21 cellular contexts compared by ENCODE assay signal in genomic region chr13:51668580-51669195, GRCh38.
DNase-seq lines count a peak whose midpoint lies in the region; ATAC-seq, FAIRE-seq and TF ChIP-seq lines count a peak whose summit lies in the region.
"Had no signal": no experiment of that assay in that cellular context is flagged by ENCODE, and none has a peak within 500 bp of the region (broad histone marks: within the 10 kb centered on the region; RNA-seq: fewer than 3 reads in every experiment).

No MANE protein-coding gene starts in this region.

- H3K36me3 Mint-ChIP-seq in progenitor cell of endocrine pancreas (ENCODE audit: insufficient read depth) = peaks cover 12% of the 10 kb centered on the region
- no peaks in the 10 kb centered on the region for H3K36me3 Mint-ChIP-seq in T-helper 2 cell treated with Interferon-gamma antibody and Interleukin-4, amounts not matched to agents 5 μg/mL and 100 μg/mL, for 36 hours (ENCODE audit: low read depth)

- H3K27me3 ChIP-seq in endocrine pancreas (ENCODE audit: control insufficient read depth, insufficient read depth, low read length) (no peaks in the 10 kb centered on the region), dorsolateral prefrontal cortex (no peaks in the 10 kb centered on the region)
- H3K27me3 ChIP-seq: SJSA1 had no signal

- peak overlapping the region; percentile 79 for H3K27ac Mint-ChIP-seq in progenitor cell of endocrine pancreas
- H3K27ac Mint-ChIP-seq in T-helper 2 cell treated with Interferon-gamma antibody and Interleukin-4, amounts not matched to agents 5 μg/mL and 100 μg/mL, for 36 hours = no peak overlapping the region
- H3K27ac Mint-ChIP-seq: B cell had no signal

- no peaks in the 10 kb centered on the region for H3K36me3 ChIP-seq in endocrine pancreas (ENCODE audit: control insufficient read depth, insufficient read depth, low read length)

- no peak overlapping the region for H3K4me3 Mint-ChIP-seq in progenitor cell of endocrine pancreas (ENCODE audit: low read depth)
- H3K4me3 Mint-ChIP-seq in T-helper 2 cell treated with Interferon-gamma antibody and Interleukin-4, amounts not matched to agents 5 μg/mL and 100 μg/mL, for 36 hours = no peak overlapping the region
- H3K4me3 Mint-ChIP-seq: B cell, H9 had no signal

- peak; percentile 46 for FAIRE-seq in D721Med (lab: Jason Lieb, UNC)
- FAIRE-seq: RCC 7860 had no signal

- TF ChIP-seq CTCF in D721Med (IDR thresholded peaks at IDR 0.05; ENCODE audit: insufficient read depth, missing control alignments) (no peak), progenitor cell of endocrine pancreas (IDR thresholded peaks at IDR 0.05; ENCODE audit: unreplicated experiment) (no peak), dorsolateral prefrontal cortex (IDR thresholded peaks at IDR 0.05 in 54 of 56, conservative IDR thresholded peaks at IDR 0.05 in 2 of 56; ENCODE audit: low read depth in 1 of 56, partially characterized antibody in 56 of 56) (no peak)

- intact Hi-C loops in dorsolateral prefrontal cortex (cut with DNase I) = no loop called here

- H3K27ac ChIP-seq in dorsolateral prefrontal cortex = peak overlapping the region in 3 of 59 donors; percentile 5 to 47 (median 22)
- H3K27ac ChIP-seq: KMS-11, SJSA1 had no signal

- ATAC-seq in left lobe of liver (peak; percentile 80), GM18870 (IDR thresholded peaks at IDR 0.05; ENCODE audit: unreplicated experiment) (no peak)

- no peaks in the 10 kb centered on the region for H3K9me3 ChIP-seq in endocrine pancreas (ENCODE audit: control insufficient read depth, low read length)
- H3K9me3 ChIP-seq: SJSA1 had no signal

- peaks cover 21% of the 10 kb centered on the region for H3K4me1 ChIP-seq in endocrine pancreas (ENCODE audit: control insufficient read depth, insufficient read depth, low read length)

- H3K4me1 Mint-ChIP-seq in progenitor cell of endocrine pancreas (ENCODE audit: low read depth) = peaks cover 17% of the 10 kb centered on the region
- H3K4me1 Mint-ChIP-seq in T-helper 2 cell treated with Interferon-gamma antibody and Interleukin-4, amounts not matched to agents 5 μg/mL and 100 μg/mL, for 36 hours (ENCODE audit: low read depth) = peaks cover 4% of the 10 kb centered on the region

- peak overlapping the region; percentile 18 for H3K4me3 ChIP-seq in endocrine pancreas (ENCODE audit: control insufficient read depth, insufficient read depth, low read length)
- no peak overlapping the region for H3K4me3 ChIP-seq in dorsolateral prefrontal cortex
- H3K4me3 ChIP-seq: SJSA1 had no signal

- H3K9ac ChIP-seq in endocrine pancreas (ENCODE audit: control insufficient read depth, insufficient read depth, low read length) = no peak overlapping the region
- H3K9ac ChIP-seq: KMS-11 had no signal

- DNase-seq in D721Med (ENCODE audit: insufficient read length, low spot score) (no peak), left lobe of liver (ENCODE audit: low spot score) (no peak), progenitor cell of endocrine pancreas (ENCODE audit: low spot score, unreplicated experiment) (no peak), iPS-NIHi7 (ENCODE audit: extremely low spot score) (no peak), dorsolateral prefrontal cortex (no peak)
- no peak for DNase-seq in T-helper 2 cell treated with Interferon-gamma antibody and Interleukin-4, amounts not matched to agents 5 μg/mL and 100 μg/mL, for 36 hours (ENCODE audit: low spot score)
- DNase-seq: EL, GF-D8, H9, NCI-H1092 treated with DMSO at 0.1 percent for 48 hours, NCI-H1436 treated with DMSO at 0.1 percent for 48 hours, NCI-H1930, NCI-H510A, NCI-H82, OCI-M1 had no signal

- H3K9me3 Mint-ChIP-seq in progenitor cell of endocrine pancreas (ENCODE audit: low read depth) = peaks cover 16% of the 10 kb centered on the region
- no peaks in the 10 kb centered on the region for H3K9me3 Mint-ChIP-seq in T-helper 2 cell treated with Interferon-gamma antibody and Interleukin-4, amounts not matched to agents 5 μg/mL and 100 μg/mL, for 36 hours

- H3K27me3 Mint-ChIP-seq in progenitor cell of endocrine pancreas = no peaks in the 10 kb centered on the region
- H3K27me3 Mint-ChIP-seq in T-helper 2 cell treated with Interferon-gamma antibody and Interleukin-4, amounts not matched to agents 5 μg/mL and 100 μg/mL, for 36 hours (ENCODE audit: low read depth) = no peaks in the 10 kb centered on the region
- H3K27me3 Mint-ChIP-seq: B cell had no signal
